24 cellular contexts compared by ENCODE assay signal in the genomic region with DNA sequence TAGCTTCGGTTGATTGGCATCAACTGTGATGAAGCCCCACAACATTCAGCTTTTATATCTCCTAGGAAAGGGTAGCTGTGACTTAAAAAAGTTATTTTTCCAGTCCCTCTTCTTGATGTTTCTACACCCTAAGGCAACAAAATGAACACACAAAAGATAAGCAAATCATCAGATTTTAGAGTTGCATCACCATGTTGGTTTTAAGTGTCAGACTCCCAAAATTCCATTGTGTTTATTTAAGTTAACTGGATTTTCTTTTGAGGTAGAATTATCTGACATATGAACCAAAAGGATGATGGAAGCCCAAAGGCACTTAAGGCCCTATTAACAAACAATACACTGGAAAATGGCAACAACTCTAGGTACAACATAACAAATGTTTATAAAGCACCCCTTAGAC.
DNase-seq lines count a peak whose midpoint lies in the region; ATAC-seq and TF ChIP-seq lines count a peak whose summit lies in the region.
"Had no signal": no experiment of that assay in that cellular context is flagged by ENCODE, and none has a peak within 500 bp of the region (broad histone marks: within the 10 kb centered on the region; RNA-seq: fewer than 3 reads in every experiment).

No MANE protein-coding gene starts in this region.

- H3K4me3 ChIP-seq in choroid plexus epithelial cell (ENCODE audit: low read depth, low read length) = no peak overlapping the region
- H3K4me3 ChIP-seq: BLaER1 treated with 17β-estradiol and CSF1 and Interleukin-3, amounts not matched to agents 10 nM and 100 nM had no signal

- TF ChIP-seq CTCF in choroid plexus epithelial cell (conservative IDR thresholded peaks at IDR 0.05; ENCODE audit: low read depth, low read length) = no peak

- peak; percentile 11 for DNase-seq in H4 (ENCODE audit: low spot score)
- DNase-seq in RPMI7951 (ENCODE audit: low read depth) = peak; percentile 65
- DNase-seq in choroid plexus epithelial cell (ENCODE audit: low read depth) = peak; percentile 82
- DNase-seq in iris pigment epithelial cell (ENCODE audit: low read depth) = peak; percentile 89
- DNase-seq: ACHN; Caco-2; CD4-positive, alpha-beta memory T cell; DMS 273 treated with DMSO at 0.1 percent for 48 hours; DMS79 treated with DMSO at 0.1 percent for 48 hours; H7; MV-4-11; NCI-H1105 treated with DMSO at 0.1 percent for 48 hours; NCI-H1694; NCI-H2081 treated with DMSO at 0.1 percent for 48 hours; NCI-H2227 treated with DMSO at 0.1 percent for 48 hours; NCI-H510A treated with DMSO at 0.1 percent for 48 hours; NCI-H748 treated with DMSO at 0.1 percent for 48 hours; SIG-M5; SK-N-SH had no signal

- ATAC-seq in HG03342 (IDR thresholded peaks at IDR 0.05; ENCODE audit: unreplicated experiment) = no peak
- no peak for ATAC-seq in HG03025 (IDR thresholded peaks at IDR 0.05; ENCODE audit: low FRiP score, unreplicated experiment)
- no peak for ATAC-seq in GM19397 (IDR thresholded peaks at IDR 0.05; ENCODE audit: unreplicated experiment)
- ATAC-seq in GM21528 (IDR thresholded peaks at IDR 0.05; ENCODE audit: low FRiP score, unreplicated experiment) = no peak

Comparison
In these comparisons a context has a peak if more than half of its experiments do, and no peak if none do; other contexts are left out.
1. DNase-seq: peak in every context shown above with its lines; median percentile 89 in iris pigment epithelial cell; 82 in choroid plexus epithelial cell; 65 in RPMI7951; 11 in H4.